In the genomic region with DNA sequence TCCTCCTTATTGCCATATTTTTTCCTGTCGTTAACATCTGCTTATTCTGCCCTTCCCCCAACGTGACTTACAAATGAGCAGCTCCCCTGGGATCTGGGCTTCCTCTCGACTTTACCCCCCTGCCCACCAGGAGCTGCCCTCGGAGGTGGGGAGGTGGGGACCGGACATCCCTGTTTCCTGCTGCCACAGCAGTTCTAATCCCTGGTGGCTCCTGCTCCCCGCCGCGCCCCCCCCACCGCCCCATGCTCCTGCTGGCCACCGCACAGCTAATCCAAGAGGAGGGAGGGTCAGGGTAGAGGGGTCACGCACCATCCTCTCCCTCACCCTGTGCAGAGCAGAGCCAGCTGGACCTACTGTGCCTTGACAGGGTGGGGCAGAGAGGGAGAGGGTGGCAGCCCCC, we compare ENCODE assay signal across 21 cellular contexts. TPM values are rescaled to one million over a fixed set of nuclear protein-coding genes. Genes with fewer than 3 reads are reported as not detected.
DNase-seq lines count a peak whose midpoint lies in the region; ATAC-seq and TF ChIP-seq lines count a peak whose summit lies in the region.
"Had no signal": no experiment of that assay in that cellular context is flagged by ENCODE, and none has a peak within 500 bp of the region (broad histone marks: within the 10 kb centered on the region; RNA-seq: fewer than 3 reads in every experiment).

No MANE protein-coding gene starts in this region.

- no peaks in the 10 kb centered on the region for H3K27me3 ChIP-seq in heart right ventricle
- no peaks in the 10 kb centered on the region for H3K27me3 ChIP-seq in upper lobe of right lung
- H3K27me3 ChIP-seq: neutrophil had no signal

- intact Hi-C loops in heart right ventricle (cut with DNase I) (loop anchor here in 7 of 10 donors (1.0 to 5.0 kb wide), 4 partner anchors 74 to 259 kb away; partner anchors contain the start of gene NPR1 (in 7 of the 7)), cardiac septum (cut with DNase I) (loop anchor here (5.0 kb wide), 1 partner anchor 199 kb away; no protein-coding TSS in a partner anchor), upper lobe of right lung (cut with DNase I) (loop anchor here (5.0 kb wide), 1 partner anchor 94 kb away; the partner anchor contains the start of gene NPR1)

- peaks cover 17 to 80% (median 58%) of the 10 kb centered on the region in 9 donors for H3K4me1 ChIP-seq in heart right ventricle
- peaks cover 63% of the 10 kb centered on the region for H3K4me1 ChIP-seq in upper lobe of right lung

- WGBS in heart right ventricle, 2 donors, result 50 to 51% methylated on average over 11 of the region's 11 CpGs

- H3K9me3 Mint-ChIP-seq in neural crest cell, result no peaks in the 10 kb centered on the region
- H3K9me3 Mint-ChIP-seq: CD8-positive, alpha-beta T cell; mesothelial cell of epicardium had no signal

- peaks cover 0 to 76% (median 33%) of the 10 kb centered on the region in 9 donors for H3K36me3 ChIP-seq in heart right ventricle
- H3K36me3 ChIP-seq in upper lobe of right lung, result peaks cover 63% of the 10 kb centered on the region

- H3K4me3 Mint-ChIP-seq in neural crest cell, result no peak overlapping the region
- H3K4me3 Mint-ChIP-seq: CD8-positive, alpha-beta T cell; mesothelial cell of epicardium; T-helper 17 cell had no signal

- ATAC-seq in heart right ventricle (peak in 4 of 8 donors; percentile 1 to 29 (median 16)), upper lobe of right lung (no peak)
- ATAC-seq: CD8-positive, alpha-beta T cell; K562; T-helper 17 cell had no signal

- peaks cover 5% of the 10 kb centered on the region for H3K36me3 Mint-ChIP-seq in neural crest cell (ENCODE audit: low read depth)

- peaks cover 2% of the 10 kb centered on the region for H3K27me3 Mint-ChIP-seq in neural crest cell (ENCODE audit: low read depth)
- H3K27me3 Mint-ChIP-seq: T-helper 17 cell had no signal

- H3K27ac ChIP-seq in heart right ventricle, result peak overlapping the region; percentile 36 to 92 (median 74)
- H3K27ac ChIP-seq in upper lobe of right lung, result peak overlapping the region; percentile 55
- H3K27ac ChIP-seq: neutrophil had no signal

- no peaks in the 10 kb centered on the region for H3K9me3 ChIP-seq in heart right ventricle
- no peaks in the 10 kb centered on the region for H3K9me3 ChIP-seq in upper lobe of right lung
- H3K9me3 ChIP-seq: neutrophil had no signal

- DNase-seq in heart right ventricle (peak in 1 of 2 donors; percentile 66), cardiac septum (ENCODE audit: low spot score) (no peak), dermis blood vessel endothelial cell (peak; percentile 51), neural crest cell (ENCODE audit: low read depth, low spot score) (no peak), upper lobe of right lung (no peak), OCI-M1 (lab: John Stamatoyannopoulos, UW) (no peak), NCI-H1105 (lab: John Stamatoyannopoulos, UW) (no peak), hypothalamus (lab: John Stamatoyannopoulos, UW) (no peak)
- DNase-seq: activated CD4-positive, CD25-positive, alpha-beta regulatory T cell treated with anti-CD3 and anti-CD28 coated beads, Interleukin-2, amount 50 U/mL, for 72 hours; activated CD8-positive, alpha-beta memory T cell treated with anti-CD3 and anti-CD28 coated beads, Interleukin-2, amount 50 U/mL, for 4 hours; activated gamma-delta T cell treated with Interleukin-2 at 50 U/mL for 16 hours; aorta; CD8-positive, alpha-beta T cell; GOT3; NCI-H1092; NK-92 treated with Interleukin-12 subunit alpha and Interleukin-12 subunit beta, amount 100 ng/mL, for 24 hours; SHP77; T-helper 17 cell had no signal

- no peak overlapping the region for H3K4me3 ChIP-seq in heart right ventricle
- H3K4me3 ChIP-seq in upper lobe of right lung, result no peak overlapping the region
- H3K4me3 ChIP-seq: K562 had no signal

- TF ChIP-seq CTCF in heart right ventricle (IDR thresholded peaks at IDR 0.05) (no peak), neural crest cell (conservative IDR thresholded peaks at IDR 0.05) (no peak), upper lobe of right lung (IDR thresholded peaks at IDR 0.05) (no peak)

- peak overlapping the region; percentile 50 for H3K27ac Mint-ChIP-seq in neural crest cell (ENCODE audit: unreplicated experiment)
- H3K27ac Mint-ChIP-seq: CD8-positive, alpha-beta T cell; T-helper 17 cell had no signal

- H3K4me1 Mint-ChIP-seq in neural crest cell, result peaks cover 5% of the 10 kb centered on the region

RNA-seq across cellular contexts. Expression of gene SLC27A3, which starts 4.4 kb away (rescaled TPM):
- 10 to 100 TPM in 2 of 10 donors, 1 to 10 TPM in 8; 5.9 to 16.0 (median 8.9) TPM for total RNA-seq in heart right ventricle
- 10 to 100 TPM; 26.7 to 43.8 TPM for polyA plus RNA-seq in heart right ventricle
- total RNA-seq in cardiac septum, result 9.8 TPM
- total RNA-seq in dermis blood vessel endothelial cell, result 27.6 and 30.0 TPM in 2 replicates
- total RNA-seq in neural crest cell, result 16.8 and 18.1 TPM in 2 replicates
- total RNA-seq in upper lobe of right lung, result 105 TPM

RNA-seq across cellular contexts. Expression of gene INTS3, which starts 43.0 kb away (rescaled TPM):
- 10 to 100 TPM; 25.4 to 32.8 (median 31.1) TPM for total RNA-seq in heart right ventricle
- polyA plus RNA-seq in heart right ventricle, result 10 to 100 TPM; 30.8 to 46.1 TPM
- total RNA-seq in cardiac septum, result 35.2 TPM
- 31.3 and 42.7 TPM in 2 replicates for total RNA-seq in dermis blood vessel endothelial cell
- 78.4 and 79.2 TPM in 2 replicates for total RNA-seq in neural crest cell
- total RNA-seq in upper lobe of right lung, result 72.3 TPM
